In genomic region chr1:10061276-10061675, GRCh38 we compare ENCODE assay signal across 24 cellular contexts.
"Had no signal": no experiment of that assay in that cellular context is flagged by ENCODE, and none has a peak within 500 bp of the region (broad histone marks: within the 10 kb centered on the region; RNA-seq: fewer than 3 reads in every experiment).

No MANE protein-coding gene starts in this region.

- H3K9me3 Mint-ChIP-seq: dendritic cell treated with granulocyte-macrophage colony-stimulating factor and Interleukin-4, amounts not matched to agents 40 ng/mL and 50 ng/mL, for 4 days; effector memory CD8-positive, alpha-beta T cell; endodermal cell; mesothelial cell of epicardium; naive B cell had no signal

- DNase-seq: colonic mucosa; cortex of kidney; effector CD8-positive, alpha-beta T cell; effector memory CD8-positive, alpha-beta T cell; endodermal cell; erythroblast; esophagus squamous epithelium; foreskin fibroblast; foreskin melanocyte; gastrocnemius medialis; glutamatergic neuron; heart right ventricle; hippocampal formation; left cardiac atrium; left lung; left ventricle myocardium superior; lower lobe of right lung; mesenchymal stem cell; mucosa of descending colon; naive B cell had no signal

- H3K4me3 Mint-ChIP-seq: dendritic cell treated with granulocyte-macrophage colony-stimulating factor and Interleukin-4, amounts not matched to agents 40 ng/mL and 50 ng/mL, for 4 days; effector memory CD8-positive, alpha-beta T cell; endodermal cell; mesothelial cell of epicardium; naive B cell had no signal

- H3K9me3 ChIP-seq: colonic mucosa, esophagus squamous epithelium, gastrocnemius medialis, heart right ventricle, left lung, lower lobe of right lung, mucosa of descending colon had no signal

- H3K27ac Mint-ChIP-seq: dendritic cell treated with granulocyte-macrophage colony-stimulating factor and Interleukin-4, amounts not matched to agents 40 ng/mL and 50 ng/mL, for 4 days; effector memory CD8-positive, alpha-beta T cell; endodermal cell; mesothelial cell of epicardium had no signal

- H3K4me3 ChIP-seq: colonic mucosa, esophagus squamous epithelium, gastrocnemius medialis, heart right ventricle, left lung, lower lobe of right lung, mucosa of descending colon had no signal

- H3K36me3 ChIP-seq: colonic mucosa, gastrocnemius medialis had no signal

- H3K27me3 Mint-ChIP-seq: effector memory CD8-positive, alpha-beta T cell; naive B cell had no signal

- H3K36me3 Mint-ChIP-seq: mesothelial cell of epicardium had no signal

- H3K27ac ChIP-seq: colonic mucosa, epithelial cell of prostate, gastrocnemius medialis, left lung, lower lobe of right lung had no signal

- ATAC-seq: effector memory CD8-positive, alpha-beta T cell; esophagus mucosa; gastrocnemius medialis; heart right ventricle; left cardiac atrium; left lung; left ventricle myocardium superior; lower lobe of right lung; mucosa of descending colon had no signal

- H3K4me1 ChIP-seq: colonic mucosa had no signal

- H3K27me3 ChIP-seq: colonic mucosa, esophagus squamous epithelium, gastrocnemius medialis, heart right ventricle, left lung had no signal
